8 cellular contexts compared by ENCODE assay signal in the genomic region with DNA sequence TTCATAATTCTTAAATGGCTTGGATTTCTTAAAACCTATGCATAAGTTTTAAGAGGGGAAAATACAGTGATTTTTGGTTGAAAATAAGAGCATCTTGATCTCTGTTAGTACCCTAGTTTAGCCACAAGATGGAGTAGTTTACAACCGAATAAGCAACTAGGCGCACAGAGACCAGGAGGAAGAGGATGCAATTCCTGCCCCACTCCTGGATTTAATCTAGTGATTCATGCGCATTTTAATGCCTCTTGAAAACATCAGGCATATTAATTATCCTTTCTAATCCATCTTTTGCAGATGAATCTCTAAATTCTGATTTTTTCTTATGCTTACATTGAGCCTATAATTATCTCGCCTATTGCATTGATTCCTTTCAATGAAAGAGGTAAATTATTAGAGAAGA.
DNase-seq lines count a peak whose midpoint lies in the region; TF ChIP-seq lines count a peak whose summit lies in the region.

No MANE protein-coding gene starts in this region.

- WGBS in testis, 2 donors: 28 to 35% methylated on average over 3 to 4 of the region's 4 CpGs

- TF ChIP-seq CTCF in ascending aorta (IDR thresholded peaks at IDR 0.05) (peak in 2 of 3 experiments; percentile 51 to 57), testis (IDR thresholded peaks at IDR 0.05) (peak; percentile 7 to 69 (median 67))

- H3K4me1 ChIP-seq in ascending aorta: no peaks in the 10 kb centered on the region
- no peaks in the 10 kb centered on the region for H3K4me1 ChIP-seq in testis

- DNase-seq in DMS 273 (lab: John Stamatoyannopoulos, UW; ENCODE audit: unreplicated experiment) (peak; percentile 77), HCEC 1CT (peak; percentile 64), NCI-H2227 (lab: John Stamatoyannopoulos, UW; ENCODE audit: unreplicated experiment) (peak; percentile 62), ascending aorta (ENCODE audit: low spot score in 2 of 2) (no peak), iPS-NIHi11 (ENCODE audit: low spot score) (peak; percentile 64), testis (no peak), GF-D8 (lab: John Stamatoyannopoulos, UW) (no peak), islet precursor cell (no peak)

- TF ChIP-seq POLR2A in testis (IDR thresholded peaks at IDR 0.05): no peak

- intact Hi-C loops in ascending aorta (cut with DNase I) (loop anchor here (2.0 kb wide), 1 partner anchor 124 kb away; no protein-coding TSS in a partner anchor), testis (cut with DNase I; ENCODE audit: low total_unique reads) (loop anchor here (5.0 kb wide), 1 partner anchor 123 kb away; no protein-coding TSS in a partner anchor)

- no peak overlapping the region for H3K4me3 ChIP-seq in ascending aorta
- H3K4me3 ChIP-seq in testis: no peak overlapping the region

- H3K36me3 ChIP-seq in ascending aorta (no peaks in the 10 kb centered on the region), testis (ENCODE audit: low read depth, missing control alignments) (no peaks in the 10 kb centered on the region)

- no peaks in the 10 kb centered on the region for H3K9me3 ChIP-seq in ascending aorta
- H3K9me3 ChIP-seq in testis: no peaks in the 10 kb centered on the region

- H3K27me3 ChIP-seq in ascending aorta (no peaks in the 10 kb centered on the region), testis (no peaks in the 10 kb centered on the region)

- H3K27ac ChIP-seq in ascending aorta (no peak overlapping the region), testis (no peak overlapping the region)

Comparison
In these comparisons a context has a peak if more than half of its experiments do, and no peak if none do; other contexts are left out.
1. DNase-seq: peak in DMS 273 (single experiment), HCEC 1CT (single experiment), NCI-H2227 (single experiment) and iPS-NIHi11 (single experiment); none in ascending aorta (0 of 2), testis (single experiment), GF-D8 (single experiment) and islet precursor cell (single experiment).